In genomic region chr3:114121996-114122709, GRCh38 we compare ENCODE assay signal across 10 cellular contexts. TPM values are rescaled to one million over a fixed set of nuclear protein-coding genes. Genes with fewer than 3 reads are reported as not detected.
DNase-seq lines count a peak whose midpoint lies in the region; ATAC-seq and TF ChIP-seq lines count a peak whose summit lies in the region.
"Had no signal": no experiment of that assay in that cellular context is flagged by ENCODE, and none has a peak within 500 bp of the region (broad histone marks: within the 10 kb centered on the region; RNA-seq: fewer than 3 reads in every experiment).

No MANE protein-coding gene starts in this region.

- H3K4me3 ChIP-seq in fibroblast of the aortic adventitia (ENCODE audit: low read depth, low read length) (no peak overlapping the region), lower leg skin (ENCODE audit: low read depth, poor library complexity, severe bottlenecking) (no peak overlapping the region)

- DNase-seq in H4 (ENCODE audit: low spot score) (peak; percentile 14), fibroblast of the aortic adventitia (ENCODE audit: low read depth) (peak; percentile 83), pulmonary artery endothelial cell (ENCODE audit: low read depth, low spot score) (peak; percentile 84), lower leg skin (ENCODE audit: low spot score in 2 of 2) (no peak), GM13977 (ENCODE audit: low spot score) (no peak), SKM-1 (lab: John Stamatoyannopoulos, UW; ENCODE audit: unreplicated experiment) (no peak)
- no peak for DNase-seq in activated CD8-positive, alpha-beta T cell treated with anti-CD3 and anti-CD28 coated beads for 36 hours
- DNase-seq: activated CD4-positive, alpha-beta memory T cell treated with anti-CD3 and anti-CD28 coated beads, Interleukin-2, amount 10 ng/mL, durations not matched to agents 7 days and 5 days had no signal

- 51 to 53% methylated on average over 4 of the region's 4 CpGs for WGBS in lower leg skin, 2 donors

- in situ Hi-C loops in GM13977 (cut with MboI; ENCODE audit: low pct_unique_long_range_greater_than_20kb, low sequenced_read_pairs, unreplicated experiment) = no loop called here

- H3K27me3 Mint-ChIP-seq in activated CD8-positive, alpha-beta T cell treated with anti-CD3 and anti-CD28 coated beads for 36 hours = no peaks in the 10 kb centered on the region
- H3K27me3 Mint-ChIP-seq: activated CD4-positive, alpha-beta memory T cell treated with anti-CD3 and anti-CD28 coated beads, Interleukin-2, amount 10 ng/mL, durations not matched to agents 7 days and 5 days had no signal

- H3K4me3 Mint-ChIP-seq in activated CD8-positive, alpha-beta T cell treated with anti-CD3 and anti-CD28 coated beads for 36 hours = no peak overlapping the region
- H3K4me3 Mint-ChIP-seq: activated CD4-positive, alpha-beta memory T cell treated with anti-CD3 and anti-CD28 coated beads, Interleukin-2, amount 10 ng/mL, durations not matched to agents 7 days and 5 days; natural killer cell treated with Interleukin-12 subunit alpha and Interleukin-12 subunit beta and Interleukin-15 and Interleukin-18, amount 100 ng/mL, for 72 hours had no signal

- POLR2A ChIA-PET in activated CD8-positive, alpha-beta T cell treated with anti-CD3 and anti-CD28 coated beads for 36 hours (lab: Charles Lee) = no interaction called here

- no peaks in the 10 kb centered on the region for H3K36me3 Mint-ChIP-seq in activated CD8-positive, alpha-beta T cell treated with anti-CD3 and anti-CD28 coated beads for 36 hours (ENCODE audit: low read depth)
- H3K36me3 Mint-ChIP-seq: natural killer cell treated with Interleukin-12 subunit alpha and Interleukin-12 subunit beta and Interleukin-15 and Interleukin-18, amount 100 ng/mL, for 72 hours had no signal

- CTCF ChIA-PET in activated CD8-positive, alpha-beta T cell treated with anti-CD3 and anti-CD28 coated beads for 36 hours (lab: Charles Lee) = interaction anchor here (0.6 kb wide), 1 partner anchor 27 kb away, joined by 3 read pairs; no protein-coding TSS in a partner anchor

- TF ChIP-seq POLR2A in lower leg skin (IDR thresholded peaks at IDR 0.05) = no peak

- H3K9me3 Mint-ChIP-seq in activated CD8-positive, alpha-beta T cell treated with anti-CD3 and anti-CD28 coated beads for 36 hours = no peaks in the 10 kb centered on the region
- H3K9me3 Mint-ChIP-seq: activated CD4-positive, alpha-beta memory T cell treated with anti-CD3 and anti-CD28 coated beads, Interleukin-2, amount 10 ng/mL, durations not matched to agents 7 days and 5 days; natural killer cell treated with Interleukin-12 subunit alpha and Interleukin-12 subunit beta and Interleukin-15 and Interleukin-18, amount 100 ng/mL, for 72 hours had no signal

- TF ChIP-seq CTCF in fibroblast of the aortic adventitia (IDR thresholded peaks at IDR 0.05; ENCODE audit: insufficient read depth, low read length) = peak; percentile 11
- TF ChIP-seq CTCF in lower leg skin (IDR thresholded peaks at IDR 0.05) = no peak
- TF ChIP-seq CTCF in activated CD8-positive, alpha-beta T cell treated with anti-CD3 and anti-CD28 coated beads for 36 hours (IDR thresholded peaks at IDR 0.05) = no peak
- no peak for TF ChIP-seq CTCF in GM13977 (IDR thresholded peaks at IDR 0.05; ENCODE audit: extremely low read depth, insufficient read depth, missing control alignments)

- intact Hi-C loops in lower leg skin (cut with DNase I; ENCODE audit: low total_unique reads) = no loop called here
- intact Hi-C loops in activated CD8-positive, alpha-beta T cell treated with anti-CD3 and anti-CD28 coated beads for 36 hours (cut with micrococcal nuclease) = no loop called here

- no peaks in the 10 kb centered on the region for H3K4me1 Mint-ChIP-seq in activated CD8-positive, alpha-beta T cell treated with anti-CD3 and anti-CD28 coated beads for 36 hours (ENCODE audit: low read depth)
- H3K4me1 Mint-ChIP-seq: activated CD4-positive, alpha-beta memory T cell treated with anti-CD3 and anti-CD28 coated beads, Interleukin-2, amount 10 ng/mL, durations not matched to agents 7 days and 5 days had no signal

- ATAC-seq in activated CD8-positive, alpha-beta T cell treated with anti-CD3 and anti-CD28 coated beads for 36 hours = no peak

- H3K27ac Mint-ChIP-seq in activated CD8-positive, alpha-beta T cell treated with anti-CD3 and anti-CD28 coated beads for 36 hours = no peak overlapping the region
- H3K27ac Mint-ChIP-seq: activated CD4-positive, alpha-beta memory T cell treated with anti-CD3 and anti-CD28 coated beads, Interleukin-2, amount 10 ng/mL, durations not matched to agents 7 days and 5 days; natural killer cell treated with Interleukin-12 subunit alpha and Interleukin-12 subunit beta and Interleukin-15 and Interleukin-18, amount 100 ng/mL, for 72 hours had no signal

TF ChIP-seq in PFSK-1, 5 proteins besides CTCF, POLR2A, EP300 and RAD21:
- peak; percentile 35 for TF ChIP-seq FOXP2 (optimal IDR thresholded peaks at IDR 0.05; ENCODE audit: borderline replicate concordance, extremely low read depth, extremely low read length, insufficient read depth)
- TF ChIP-seq SIN3A (IDR thresholded peaks at IDR 0.05; ENCODE audit: borderline replicate concordance, insufficient read depth, low read length) = no peak
TF ChIP-seq in PFSK-1: peak in this region for 1.

RNA-seq across cellular contexts. Expression of gene DRD3, which starts 56.7 kb away (rescaled TPM):
- not detected in 2 replicates for total RNA-seq in H4 (2014; rRNA removed; shearing (Covaris generic))
- polyA plus RNA-seq in PFSK-1 (2012; ENCODE audit: insufficient read length, low read depth) = not detected
- total RNA-seq in fibroblast of the aortic adventitia (ENCODE audit: low replicate concordance) (not detected in 2 replicates), pulmonary artery endothelial cell (not detected in 2 replicates), lower leg skin (not detected)
- total RNA-seq in activated CD8-positive, alpha-beta T cell treated with anti-CD3 and anti-CD28 coated beads for 36 hours = not detected
- total RNA-seq: activated CD4-positive, alpha-beta memory T cell treated with anti-CD3 and anti-CD28 coated beads, Interleukin-2, amount 10 ng/mL, durations not matched to agents 7 days and 5 days; natural killer cell treated with Interleukin-12 subunit alpha and Interleukin-12 subunit beta and Interleukin-15 and Interleukin-18, amount 100 ng/mL, for 72 hours had no signal

Comparison
In these comparisons a context has a peak if more than half of its experiments do, and no peak if none do; other contexts are left out.
1. DNase-seq: peak in H4 (single experiment), fibroblast of the aortic adventitia (single experiment) and pulmonary artery endothelial cell (single experiment); none in lower leg skin (0 of 2), activated CD8-positive, alpha-beta T cell treated with anti-CD3 and anti-CD28 coated beads for 36 hours (single experiment), GM13977 (single experiment) and SKM-1 (single experiment).